Comparison of ENCODE assay signal across 11 cellular contexts in genomic region chr20:32527052-32527446, GRCh38. TPM values are rescaled to one million over a fixed set of nuclear protein-coding genes. Genes with fewer than 3 reads are reported as not detected.
DNase-seq lines count a peak whose midpoint lies in the region; ATAC-seq, FAIRE-seq and TF ChIP-seq lines count a peak whose summit lies in the region.
"Had no signal": no experiment of that assay in that cellular context is flagged by ENCODE, and none has a peak within 500 bp of the region (broad histone marks: within the 10 kb centered on the region; RNA-seq: fewer than 3 reads in every experiment).

No MANE protein-coding gene starts in this region.

- in situ Hi-C loops in GM12878 (cut with MboI) = no loop called here

- RAD21 ChIA-PET in GM12878 (lab: Charles Lee; ENCODE audit: unreplicated experiment) = interaction anchor here (0.6 to 9.1 kb wide), 10 partner anchors 7 to 251 kb away, joined by 3 to 186 read pairs (median 4); no protein-coding TSS in a partner anchor

- H4K20me1 ChIP-seq in GM12878 (ENCODE audit: control insufficient read depth, insufficient read depth) = no peaks in the 10 kb centered on the region

- TF ChIP-seq EP300 in GM12878 (IDR thresholded peaks at IDR 0.05; ENCODE audit: borderline replicate concordance in 1 of 2, control insufficient read depth in 1 of 2, low read depth in 2 of 2, low read length in 2 of 2) = no peak

- TF ChIP-seq POLR2A in GM12878 (IDR thresholded peaks at IDR 0.05; ENCODE audit: low read depth, low read length) = no peak

- H2AFZ ChIP-seq in GM12878 (ENCODE audit: control insufficient read depth, low read depth, low read length) = no peak overlapping the region

- no peaks in the 10 kb centered on the region for H3K79me2 ChIP-seq in GM12878 (ENCODE audit: control insufficient read depth, insufficient read depth, low read length)

- POLR2A ChIA-PET in GM12878 (lab: Charles Lee) = interaction anchor here (0.5 to 4.0 kb wide), 4 partner anchors 9 to 124 kb away, joined by 3 to 27 read pairs (median 5); no protein-coding TSS in a partner anchor

- H3K4me2 ChIP-seq in GM12878 (ENCODE audit: control insufficient read depth, insufficient read depth) = no peak overlapping the region

- CTCF ChIA-PET in GM12878 (lab: Yijun Ruan, JAX) = interaction anchor here (0.7 to 8.3 kb wide), 3 partner anchors 11 to 145 kb away, joined by 3 to 264 read pairs (median 81); no protein-coding TSS in a partner anchor
- CTCF ChIA-PET in activated CD8-positive, alpha-beta memory T cell treated with anti-CD3 and anti-CD28 coated beads, Interleukin-2, amount 10 ng/mL, durations not matched to agents 7 days and 5 days (lab: Charles Lee) = interaction anchor here (0.9 to 8.9 kb wide), 3 partner anchors 10 to 125 kb away, joined by 3 to 175 read pairs (median 150); no protein-coding TSS in a partner anchor

- no peak for FAIRE-seq in GM12878 (lab: Jason Lieb, UNC)

- H3K4me1 Mint-ChIP-seq in IgD-negative memory B cell (peaks cover 35 to 49% (median 43%) of the 10 kb centered on the region in 3 donors), nephron (peaks cover 60% of the 10 kb centered on the region)
- H3K4me1 Mint-ChIP-seq in activated CD8-positive, alpha-beta memory T cell treated with anti-CD3 and anti-CD28 coated beads, Interleukin-2, amount 10 ng/mL, durations not matched to agents 7 days and 5 days = peaks cover 55% of the 10 kb centered on the region

- peak; percentile 46 for ATAC-seq in GM12878
- ATAC-seq in activated CD8-positive, alpha-beta memory T cell treated with anti-CD3 and anti-CD28 coated beads, Interleukin-2, amount 10 ng/mL, durations not matched to agents 7 days and 5 days = no peak

- H3K36me3 Mint-ChIP-seq in IgD-negative memory B cell (peaks cover 3% of the 10 kb centered on the region), nephron (ENCODE audit: low read depth) (peaks cover 11% of the 10 kb centered on the region)
- H3K36me3 Mint-ChIP-seq in activated CD8-positive, alpha-beta memory T cell treated with anti-CD3 and anti-CD28 coated beads, Interleukin-2, amount 10 ng/mL, durations not matched to agents 7 days and 5 days = peaks cover 3% of the 10 kb centered on the region

- 79% methylated on average over 5 of the region's 5 CpGs for WGBS in GM12878 (ENCODE audit: insufficient coverage, insufficient replicate concordance, low lambda C conversion rate, missing lambda C conversion rate)

- H3K36me3 ChIP-seq in GM12878 (ENCODE audit: control insufficient read depth in 2 of 2, insufficient read depth in 2 of 2, low read length in 1 of 2) = no peaks in the 10 kb centered on the region
- H3K36me3 ChIP-seq: brain microvascular endothelial cell, thyroid gland had no signal

- H3K27ac Mint-ChIP-seq in IgD-negative memory B cell (peak overlapping the region; percentile 40 to 76 (median 47)), nephron (peak overlapping the region; percentile 37 to 75 (median 73))
- no peak overlapping the region for H3K27ac Mint-ChIP-seq in activated CD8-positive, alpha-beta memory T cell treated with anti-CD3 and anti-CD28 coated beads, Interleukin-2, amount 10 ng/mL, durations not matched to agents 7 days and 5 days

- peaks cover 23% of the 10 kb centered on the region for H3K4me1 ChIP-seq in GM12878 (ENCODE audit: control insufficient read depth, insufficient read depth, low read length)

- peak overlapping the region; percentile 29; the same call in 1 of the 2 replicates for H3K27ac ChIP-seq in GM12878 (ENCODE audit: control insufficient read depth, insufficient read depth)
- H3K27ac ChIP-seq: brain microvascular endothelial cell, thyroid gland had no signal

- SMC1A ChIA-PET in GM12878 (lab: Charles Lee; ENCODE audit: uncharacterized antibody, unreplicated experiment) = interaction anchor here (0.7 to 12.2 kb wide), 5 partner anchors 11 to 146 kb away, joined by 3 to 248 read pairs (median 7); partner anchors contain the start of gene C20orf203

- H3K4me3 ChIP-seq in GM12878 = no peak overlapping the region
- H3K4me3 ChIP-seq: thyroid gland had no signal

- no peak for TF ChIP-seq RAD21 in GM12878 (IDR thresholded peaks at IDR 0.05; ENCODE audit: insufficient read depth, low read depth, low read length)

- no peak overlapping the region for H3K9ac ChIP-seq in GM12878 (ENCODE audit: control insufficient read depth, insufficient read depth, low read length)

- H3K27me3 ChIP-seq in GM12878 (replicated peaks in 1 of 2; ENCODE audit: control insufficient read depth in 2 of 2, insufficient read depth in 2 of 2, low read length in 1 of 2) = no peaks in the 10 kb centered on the region
- H3K27me3 ChIP-seq: brain microvascular endothelial cell, thyroid gland had no signal

- H3K27me3 Mint-ChIP-seq in IgD-negative memory B cell (no peaks in the 10 kb centered on the region), nephron (ENCODE audit: low read depth) (peaks cover 12% of the 10 kb centered on the region)
- H3K27me3 Mint-ChIP-seq in activated CD8-positive, alpha-beta memory T cell treated with anti-CD3 and anti-CD28 coated beads, Interleukin-2, amount 10 ng/mL, durations not matched to agents 7 days and 5 days = no peaks in the 10 kb centered on the region

- intact Hi-C loops in GM12878 (cut with micrococcal nuclease; ENCODE audit: unreplicated experiment) = no loop called here

- H3K4me3 Mint-ChIP-seq in IgD-negative memory B cell (peak overlapping the region in 2 of 4 donors; percentile 70 to 82), nephron (no peak overlapping the region)
- no peak overlapping the region for H3K4me3 Mint-ChIP-seq in activated CD8-positive, alpha-beta memory T cell treated with anti-CD3 and anti-CD28 coated beads, Interleukin-2, amount 10 ng/mL, durations not matched to agents 7 days and 5 days

- no peaks in the 10 kb centered on the region for H3K9me3 Mint-ChIP-seq in IgD-negative memory B cell
- no peaks in the 10 kb centered on the region for H3K9me3 Mint-ChIP-seq in nephron
- H3K9me3 Mint-ChIP-seq in activated CD8-positive, alpha-beta memory T cell treated with anti-CD3 and anti-CD28 coated beads, Interleukin-2, amount 10 ng/mL, durations not matched to agents 7 days and 5 days (ENCODE audit: low read depth) = no peaks in the 10 kb centered on the region

- H3K9me3 ChIP-seq in GM12878 (replicated peaks; ENCODE audit: control insufficient read depth, insufficient read depth, low read length) = no peaks in the 10 kb centered on the region
- H3K9me3 ChIP-seq: thyroid gland had no signal

- TF ChIP-seq CTCF in GM12878 (IDR thresholded peaks at IDR 0.05 in 2 of 3, conservative IDR thresholded peaks at IDR 0.05 in 1 of 3; ENCODE audit: control insufficient read depth in 2 of 3, extremely low read depth in 1 of 3, insufficient read depth in 1 of 3, low read depth in 3 of 3, low read length in 3 of 3) = no peak
- TF ChIP-seq CTCF in nephron (IDR thresholded peaks at IDR 0.05; ENCODE audit: unreplicated experiment in 3 of 3) = no peak

- peak; percentile 57 for DNase-seq in NCI-H1092 treated with DMSO at 0.1 percent for 48 hours (lab: John Stamatoyannopoulos, UW)
- no peak for DNase-seq in NCI-H1092 (lab: John Stamatoyannopoulos, UW)
- DNase-seq in GM12878 (ENCODE audit: low read depth, low spot score) = no peak
- DNase-seq in nucleus accumbens (lab: John Stamatoyannopoulos, UW) = no peak
- no peak for DNase-seq in activated CD8-positive, alpha-beta memory T cell treated with anti-CD3 and anti-CD28 coated beads, Interleukin-2, amount 10 ng/mL, durations not matched to agents 7 days and 5 days
- no peak for DNase-seq in NCI-H748 (lab: John Stamatoyannopoulos, UW; ENCODE audit: unreplicated experiment)
- DNase-seq: brain microvascular endothelial cell, T-helper 2 cell had no signal

- no TSS peak for BruUV-seq in GM12878 (replicated peaks; lab: Mats Ljungman, UMichigan)

TF ChIP-seq in GM12878, 131 proteins besides CTCF, POLR2A, EP300 and RAD21:
- peak; percentile 68 for TF ChIP-seq EED (IDR thresholded peaks at IDR 0.05; ENCODE audit: low read depth)
- no peak for TF ChIP-seq MAX (IDR thresholded peaks at IDR 0.05; ENCODE audit: low read depth, low read length)
- 0 out of 2 replicates have a peak, but pooled peaks have one; percentile 12 for TF ChIP-seq IKZF1 (conservative IDR thresholded peaks at IDR 0.05)

RNA-seq across cellular contexts. Expression of gene NOL4L, which starts 58.1 kb away (rescaled TPM):
- polyA plus RNA-seq in IgD-negative memory B cell (7.3 TPM), GM12878 (2011; rRNA removed) (5.9 and 8.0 TPM in 2 replicates), GM12878 (2014; fragmentation: Illumina TruSeq; extraction: Trizol) (4.0 and 7.9 TPM in 2 replicates), GM12878 (2014; fragmentation: Nextera tagmentation; extraction: Ambion mirVana) (1 to 10 TPM; 2.3 to 3.9 TPM), GM12878 (2014; rRNA removed) (9.5 and 10.8 TPM in 2 replicates), GM12878 (2016; fragmentation: Nextera tagmentation; extraction: Ambion mirVana) (1 to 10 TPM; 7.9 to 8.2 TPM)
- total RNA-seq in GM12878 (2013; cell fraction: nucleolus; rRNA removed) = 72.6 and 77.1 TPM in 2 replicates
- total RNA-seq in GM12878 (2014; rRNA removed) (8.1 and 9.5 TPM in 2 replicates), GM12878 (2014; rRNA removed; fragmentation: Illumina TruSeq; extraction: Trizol) (6.2 and 6.5 TPM in 2 replicates), GM12878 (2021) (24.0 and 30.0 TPM in 2 replicates)
- 3.1 TPM for polyA plus RNA-seq in GM12878 (2011; ENCODE audit: low read depth)
- polyA plus RNA-seq in GM12878 (2011; cell fraction: cytosol; rRNA removed) = 6.0 and 6.7 TPM in 2 replicates
- 36.6 and 37.1 TPM in 2 replicates for polyA plus RNA-seq in GM12878 (2011; cell fraction: nucleus; rRNA removed)
- 6.1 and 6.9 TPM in 2 replicates for polyA plus RNA-seq in GM12878 (2012)
- polyA minus RNA-seq in GM12878 (2011; rRNA and poly(A)+ RNA removed) = 6.5 and 10.4 TPM in 2 replicates
- 4.8 and 9.5 TPM in 2 replicates for polyA minus RNA-seq in GM12878 (2011; cell fraction: cytosol; rRNA and poly(A)+ RNA removed)
- polyA minus RNA-seq in GM12878 (2011; cell fraction: nucleus; rRNA and poly(A)+ RNA removed) = 6.6 and 14.4 TPM in 2 replicates
- total RNA-seq in activated CD8-positive, alpha-beta memory T cell treated with anti-CD3 and anti-CD28 coated beads, Interleukin-2, amount 10 ng/mL, durations not matched to agents 7 days and 5 days = 10 to 100 TPM; 15.2 to 18.3 TPM
